25 cellular contexts compared by ENCODE assay signal in the genomic region with DNA sequence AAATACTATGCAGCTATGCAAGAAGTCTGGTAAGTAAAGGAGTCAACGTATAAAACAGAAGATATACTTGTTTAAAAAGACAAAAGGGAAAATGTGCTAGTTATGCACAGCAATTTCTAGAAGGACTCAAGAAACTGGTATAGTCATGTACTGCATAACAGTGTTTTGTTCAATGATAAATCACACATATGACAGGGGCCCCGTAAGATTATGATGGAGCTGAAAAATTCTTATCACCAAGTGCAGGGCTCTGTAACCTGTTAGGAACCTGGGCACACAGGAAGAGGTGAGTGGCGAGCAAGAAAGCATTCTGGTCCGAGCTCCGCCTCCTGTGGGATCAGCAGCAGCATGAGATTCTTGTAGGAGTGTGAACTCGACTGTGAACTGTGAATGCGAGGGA. TPM values are rescaled to one million over a fixed set of nuclear protein-coding genes. Genes with fewer than 3 reads are reported as not detected.
A peak's percentile ranks its signal among the peaks of the same experiment; 100 is the strongest.
DNase-seq lines count a peak whose midpoint lies in the region; ATAC-seq, FAIRE-seq and TF ChIP-seq lines count a peak whose summit lies in the region.
"Had no signal": no experiment of that assay in that cellular context is flagged by ENCODE, and none has a peak within 500 bp of the region (broad histone marks: within the 10 kb centered on the region; RNA-seq: fewer than 3 reads in every experiment).

No MANE protein-coding gene starts in this region.

- H3K4me1 ChIP-seq in K562 (replicated peaks in 1 of 2; ENCODE audit: control insufficient read depth in 2 of 2, insufficient read depth in 2 of 2, low read length in 2 of 2), result peaks cover 0 to 17% of the 10 kb centered on the region in 2 experiments; a peak in 3 of 5 replicates
- H3K4me1 ChIP-seq in esophagus muscularis mucosa, result peaks cover 8 to 17% (median 13%) of the 10 kb centered on the region in 4 donors
- H3K4me1 ChIP-seq: BLaER1 had no signal

- no peaks in the 10 kb centered on the region for H3K27me3 ChIP-seq in K562 (ENCODE audit: control insufficient read depth in 2 of 2, insufficient read depth in 2 of 2, low read length in 2 of 2)
- H3K27me3 ChIP-seq in esophagus muscularis mucosa, result no peaks in the 10 kb centered on the region
- H3K27me3 ChIP-seq: BLaER1 had no signal

- H3K9me3 ChIP-seq in K562 (replicated peaks; ENCODE audit: control insufficient read depth, insufficient read depth, low read depth, low read length), result no peaks in the 10 kb centered on the region
- H3K9me3 ChIP-seq in esophagus muscularis mucosa, result no peaks in the 10 kb centered on the region
- H3K9me3 ChIP-seq: BLaER1, HAP-1 had no signal

- no peaks in the 10 kb centered on the region; the same call in 1 of the 2 replicates for H4K20me1 ChIP-seq in K562 (replicated peaks; ENCODE audit: control insufficient read depth, insufficient read depth, low read length)

- TF ChIP-seq CTCF in K562 (IDR thresholded peaks at IDR 0.05 in 2 of 3, conservative IDR thresholded peaks at IDR 0.05 in 1 of 3; ENCODE audit: insufficient read depth in 2 of 3, low read depth in 1 of 3, low read length in 3 of 3), result no peak
- TF ChIP-seq CTCF in esophagus muscularis mucosa (IDR thresholded peaks at IDR 0.05), result no peak

- no peak overlapping the region for H3K27ac ChIP-seq in K562 (ENCODE audit: extremely low read depth, low read depth, low read length)
- H3K27ac ChIP-seq in esophagus muscularis mucosa (replicated peaks in 1 of 4), result no peak overlapping the region
- H3K27ac ChIP-seq: 22Rv1, BLaER1, C4-2B had no signal

- H3K27ac Mint-ChIP-seq in activated T-cell treated with anti-CD3 and anti-CD28 coated beads, Interleukin-2, amount 50 U/mL, for 24 hours, result peak overlapping the region; percentile 40
- H3K27ac Mint-ChIP-seq in activated naive CD4-positive, alpha-beta T cell treated with anti-CD3 and anti-CD28 coated beads, Interleukin-2, amount 50 U/mL, for 24 hours, result peak overlapping the region; percentile 25
- H3K27ac Mint-ChIP-seq in stimulated activated effector memory CD8-positive, alpha-beta T cell treated with anti-CD3 and anti-CD28 coated beads, Interleukin-12 subunit alpha, Interleukin-12 subunit beta, amount 100 ng/mL, for 72 hours, result peak overlapping the region; percentile 14
- H3K27ac Mint-ChIP-seq: B cell; CD8-positive, alpha-beta T cell; HFFc6 had no signal

- no peak for FAIRE-seq in K562 (lab: Jason Lieb, UNC)
- FAIRE-seq: D721Med, GM12878, GM18507, H54 had no signal

- TF ChIP-seq POLR2A in K562 (conservative IDR thresholded peaks at IDR 0.05) (no peak), esophagus muscularis mucosa (IDR thresholded peaks at IDR 0.05; ENCODE audit: low read depth) (no peak)

- no peak overlapping the region for H3K4me2 ChIP-seq in K562 (ENCODE audit: insufficient read depth, low read length)
- H3K4me2 ChIP-seq: BLaER1 had no signal

- TF ChIP-seq EP300 in K562 (IDR thresholded peaks at IDR 0.05; ENCODE audit: low read length) (no peak), esophagus muscularis mucosa (IDR thresholded peaks at IDR 0.05) (no peak)

- 0 out of 3 replicates have a peak, but pooled peaks cover 2% of the 10 kb centered on the region for H3K79me2 ChIP-seq in K562 (ENCODE audit: control insufficient read depth, insufficient read depth, low read length)

- no peak overlapping the region for H3K4me3 Mint-ChIP-seq in activated T-cell treated with anti-CD3 and anti-CD28 coated beads, Interleukin-2, amount 50 U/mL, for 24 hours
- H3K4me3 Mint-ChIP-seq in activated naive CD4-positive, alpha-beta T cell treated with anti-CD3 and anti-CD28 coated beads, Interleukin-2, amount 50 U/mL, for 24 hours, result no peak overlapping the region
- no peak overlapping the region for H3K4me3 Mint-ChIP-seq in stimulated activated effector memory CD8-positive, alpha-beta T cell treated with anti-CD3 and anti-CD28 coated beads, Interleukin-12 subunit alpha, Interleukin-12 subunit beta, amount 100 ng/mL, for 72 hours
- H3K4me3 Mint-ChIP-seq: B cell; CD4-positive, CD25-positive, alpha-beta regulatory T cell; CD8-positive, alpha-beta T cell; HFFc6 had no signal

- whole genome bisulfite sequencing in K562 (ENCODE audit: insufficient coverage, low coverage, missing lambda C conversion rate), result 64% methylated on average over 7 of the region's 7 CpGs
- WGBS in esophagus muscularis mucosa, result 81% methylated on average over 7 of the region's 7 CpGs

- no peaks in the 10 kb centered on the region for H3K27me3 Mint-ChIP-seq in activated T-cell treated with anti-CD3 and anti-CD28 coated beads, Interleukin-2, amount 50 U/mL, for 24 hours
- H3K27me3 Mint-ChIP-seq in activated naive CD4-positive, alpha-beta T cell treated with anti-CD3 and anti-CD28 coated beads, Interleukin-2, amount 50 U/mL, for 24 hours, result no peaks in the 10 kb centered on the region
- H3K27me3 Mint-ChIP-seq: B cell; CD4-positive, CD25-positive, alpha-beta regulatory T cell had no signal

- intact Hi-C loops in K562 (cut with micrococcal nuclease), result no loop called here
- intact Hi-C loops in esophagus muscularis mucosa (cut with DNase I), result no loop called here

- H2AFZ ChIP-seq in K562 (ENCODE audit: low read depth, low read length), result no peak overlapping the region

- H3K36me3 Mint-ChIP-seq in activated T-cell treated with anti-CD3 and anti-CD28 coated beads, Interleukin-2, amount 50 U/mL, for 24 hours (ENCODE audit: low read depth), result peaks cover 97% of the 10 kb centered on the region
- peaks cover 24% of the 10 kb centered on the region for H3K36me3 Mint-ChIP-seq in activated naive CD4-positive, alpha-beta T cell treated with anti-CD3 and anti-CD28 coated beads, Interleukin-2, amount 50 U/mL, for 24 hours
- H3K36me3 Mint-ChIP-seq in stimulated activated effector memory CD8-positive, alpha-beta T cell treated with anti-CD3 and anti-CD28 coated beads, Interleukin-12 subunit alpha, Interleukin-12 subunit beta, amount 100 ng/mL, for 72 hours, result peaks cover 100% of the 10 kb centered on the region

- no peak for DNase-seq in activated T-cell treated with anti-CD3 and anti-CD28 coated beads, Interleukin-2, amount 50 U/mL, for 24 hours
- DNase-seq in activated T-cell treated with anti-CD3 and anti-CD28 coated beads, Interleukin-2, amount 50 U/mL, for 1 hour, result no peak
- no peak for DNase-seq in activated naive CD4-positive, alpha-beta T cell treated with anti-CD3 and anti-CD28 coated beads, Interleukin-2, amount 50 U/mL, for 16 hours
- DNase-seq in K562 (ENCODE audit: extremely low read depth in 1 of 4, low spot score in 3 of 4) (no peak), esophagus muscularis mucosa (ENCODE audit: extremely low spot score) (no peak)
- no peak for DNase-seq in stimulated activated effector memory CD8-positive, alpha-beta T cell treated with anti-CD3 and anti-CD28 coated beads, Interleukin-12 subunit alpha, Interleukin-12 subunit beta, amount 100 ng/mL, for 72 hours (ENCODE audit: low spot score in 2 of 2)
- DNase-seq: CD4-positive, CD25-positive, alpha-beta regulatory T cell; CD8-positive, alpha-beta T cell; DMS 273 treated with DMSO at 0.1 percent for 48 hours; DMS79; EL; GDM1; GOT3; HFFc6 had no signal

- CTCF ChIA-PET in K562 (lab: Yijun Ruan, JAX; ENCODE audit: low intra/inter-chr PET ratio), result no interaction called here

- H3K4me3 ChIP-seq in K562 (no peak overlapping the region), esophagus muscularis mucosa (no peak overlapping the region)
- H3K4me3 ChIP-seq: BLaER1, GM12878, HAP-1 had no signal

- peaks cover 27% of the 10 kb centered on the region for H3K4me1 Mint-ChIP-seq in activated T-cell treated with anti-CD3 and anti-CD28 coated beads, Interleukin-2, amount 50 U/mL, for 24 hours (ENCODE audit: low read depth)
- peaks cover 29% of the 10 kb centered on the region for H3K4me1 Mint-ChIP-seq in activated naive CD4-positive, alpha-beta T cell treated with anti-CD3 and anti-CD28 coated beads, Interleukin-2, amount 50 U/mL, for 24 hours
- peaks cover 34% of the 10 kb centered on the region for H3K4me1 Mint-ChIP-seq in stimulated activated effector memory CD8-positive, alpha-beta T cell treated with anti-CD3 and anti-CD28 coated beads, Interleukin-12 subunit alpha, Interleukin-12 subunit beta, amount 100 ng/mL, for 72 hours

- ATAC-seq in K562, result no peak; the same call in 2 of the 3 replicates
- no peak for ATAC-seq in stimulated activated effector memory CD8-positive, alpha-beta T cell treated with anti-CD3 and anti-CD28 coated beads, Interleukin-12 subunit alpha, Interleukin-12 subunit beta, amount 100 ng/mL, for 72 hours
- no peak for ATAC-seq in HG03139 (IDR thresholded peaks at IDR 0.05; ENCODE audit: unreplicated experiment)
- ATAC-seq: CD8-positive, alpha-beta T cell; GM12878 had no signal

- H3K9me1 ChIP-seq in K562 (ENCODE audit: control insufficient read depth, insufficient read depth, low read length), result no peaks in the 10 kb centered on the region

- no peak overlapping the region for H3K9ac ChIP-seq in K562 (ENCODE audit: insufficient read depth in 1 of 2, low read depth in 2 of 2, low read length in 2 of 2)
- H3K9ac ChIP-seq: BLaER1 had no signal

- no peaks in the 10 kb centered on the region for H3K9me3 Mint-ChIP-seq in activated T-cell treated with anti-CD3 and anti-CD28 coated beads, Interleukin-2, amount 50 U/mL, for 24 hours
- no peaks in the 10 kb centered on the region for H3K9me3 Mint-ChIP-seq in activated naive CD4-positive, alpha-beta T cell treated with anti-CD3 and anti-CD28 coated beads, Interleukin-2, amount 50 U/mL, for 24 hours
- no peaks in the 10 kb centered on the region for H3K9me3 Mint-ChIP-seq in stimulated activated effector memory CD8-positive, alpha-beta T cell treated with anti-CD3 and anti-CD28 coated beads, Interleukin-12 subunit alpha, Interleukin-12 subunit beta, amount 100 ng/mL, for 72 hours
- H3K9me3 Mint-ChIP-seq: CD4-positive, CD25-positive, alpha-beta regulatory T cell; CD8-positive, alpha-beta T cell; HFFc6 had no signal

- H3K36me3 ChIP-seq in K562 (ENCODE audit: control insufficient read depth, insufficient read depth, low read length) (peaks cover 94% of the 10 kb centered on the region), esophagus muscularis mucosa (peaks cover 79 to 100% (median 93%) of the 10 kb centered on the region in 4 donors)

- in situ Hi-C loops in K562 (cut with MboI), result no loop called here

- BruUV-seq in K562 (replicated peaks; lab: Mats Ljungman, UMichigan), result no TSS peak

- no peak for TF ChIP-seq RAD21 in K562 (CRISPR knock-in tag; conservative IDR thresholded peaks at IDR 0.05 in 1 of 2, IDR thresholded peaks at IDR 0.05 in 1 of 2)

- POLR2A ChIA-PET in K562 (lab: Yijun Ruan, JAX), result interaction anchor here (1.1 to 2.7 kb wide), 4 partner anchors 10 to 19 kb away, joined by 3 to 9 read pairs (median 5); no protein-coding TSS in a partner anchor

RNA-seq across cellular contexts. Expression of a gene that starts 13.2 kb away (rescaled TPM):
- 167 and 223 TPM in 2 replicates for total RNA-seq in K562 (2011; cell fraction: chromatin; rRNA removed; ENCODE audit: low replicate concordance)
- 128 and 132 TPM in 2 replicates for total RNA-seq in K562 (2011; cell fraction: nucleolus; rRNA removed)
- total RNA-seq in K562 (2011; cell fraction: nucleoplasm; rRNA removed), result 127 and 128 TPM in 2 replicates
- 48.0 and 53.6 TPM in 2 replicates for total RNA-seq in K562 (2014; rRNA removed)
- total RNA-seq in K562 (2014; rRNA removed; fragmentation: Illumina TruSeq; extraction: Trizol), result 60.2 and 63.6 TPM in 2 replicates
- total RNA-seq in K562 (2015; rRNA removed; fragmentation: Illumina TruSeq; extraction: Trizol), result 66.2 and 68.0 TPM in 2 replicates
- total RNA-seq in K562 (2021), result 94.2 and 96.9 TPM in 2 replicates
- polyA plus RNA-seq in K562 (2011; rRNA removed), result 117 and 123 TPM in 2 replicates
- polyA plus RNA-seq in K562 (2011; cell fraction: cytosol; rRNA removed), result 62.0 and 83.9 TPM in 2 replicates
- 176 and 229 TPM in 2 replicates for polyA plus RNA-seq in K562 (2011; cell fraction: nucleus; rRNA removed)
- polyA plus RNA-seq in K562 (2012), result 45.6 and 52.9 TPM in 2 replicates
- 67.0 and 75.9 TPM in 2 replicates for polyA plus RNA-seq in K562 (2014; fragmentation: Illumina TruSeq; extraction: Trizol)
- 10 to 100 TPM; 30.1 to 41.2 TPM for polyA plus RNA-seq in K562 (2014; fragmentation: Nextera tagmentation; extraction: Ambion mirVana)
- polyA plus RNA-seq in K562 (2014; rRNA removed), result 46.3 and 51.3 TPM in 2 replicates
- 157 and 202 TPM in 2 replicates for polyA minus RNA-seq in K562 (2011; rRNA and poly(A)+ RNA removed)
- 61.0 and 68.0 TPM in 2 replicates for polyA minus RNA-seq in K562 (2011; cell fraction: cytosol; rRNA and poly(A)+ RNA removed)
- polyA minus RNA-seq in K562 (2011; cell fraction: nucleus; rRNA and poly(A)+ RNA removed), result 58.7 and 108 TPM in 2 replicates
- total RNA-seq in esophagus muscularis mucosa, result 10 to 100 TPM; 80.2 to 96.3 (median 87.1) TPM

RNA-seq across cellular contexts. Expression of a gene that starts 27.2 kb away (rescaled TPM):
- total RNA-seq in K562 (2011; cell fraction: chromatin; rRNA removed; ENCODE audit: low replicate concordance), result not detected in 2 replicates
- not detected in 2 replicates for total RNA-seq in K562 (2011; cell fraction: nucleolus; rRNA removed)
- total RNA-seq in K562 (2011; cell fraction: nucleoplasm; rRNA removed), result not detected in 2 replicates
- total RNA-seq in K562 (2014; rRNA removed) (not detected in 2 replicates), K562 (2014; rRNA removed; fragmentation: Illumina TruSeq; extraction: Trizol) (not detected in 2 replicates), K562 (2015; rRNA removed; fragmentation: Illumina TruSeq; extraction: Trizol) (not detected in 2 replicates), K562 (2021) (not detected in 2 replicates), esophagus muscularis mucosa (under 1 TPM; under 0.01 to 0.65 (median 0.19) TPM)
- polyA plus RNA-seq in K562 (2011; rRNA removed) (not detected in 2 replicates), K562 (2014; fragmentation: Illumina TruSeq; extraction: Trizol) (not detected in 2 replicates), K562 (2014; fragmentation: Nextera tagmentation; extraction: Ambion mirVana) (under 1 TPM in 1 of 2 experiments, not detected in 1; 0.01 TPM), K562 (2014; rRNA removed) (not detected in 2 replicates)
- polyA plus RNA-seq in K562 (2011; cell fraction: cytosol; rRNA removed), result not detected in 2 replicates
- polyA plus RNA-seq in K562 (2011; cell fraction: nucleus; rRNA removed), result not detected in 2 replicates
- 0.03 and 0.07 TPM in 2 replicates for polyA plus RNA-seq in K562 (2012)
- not detected in 2 replicates for polyA minus RNA-seq in K562 (2011; rRNA and poly(A)+ RNA removed)
- not detected in 2 replicates for polyA minus RNA-seq in K562 (2011; cell fraction: cytosol; rRNA and poly(A)+ RNA removed)
- 0.11 TPM in 1 of 2 replicates, not detected in the other for polyA minus RNA-seq in K562 (2011; cell fraction: nucleus; rRNA and poly(A)+ RNA removed)
- total RNA-seq: B cell; CD4-positive, CD25-positive, alpha-beta regulatory T cell; CD8-positive, alpha-beta T cell had no signal
- polyA plus RNA-seq: CD4-positive, CD25-positive, alpha-beta regulatory T cell had no signal

RNA-seq across cellular contexts. Expression of a gene that starts 36.3 kb away (rescaled TPM):
- 32.4 and 54.0 TPM in 2 replicates for total RNA-seq in K562 (2011; cell fraction: chromatin; rRNA removed; ENCODE audit: low replicate concordance)
- 26.2 and 28.7 TPM in 2 replicates for total RNA-seq in K562 (2011; cell fraction: nucleolus; rRNA removed)
- 24.3 and 36.3 TPM in 2 replicates for total RNA-seq in K562 (2011; cell fraction: nucleoplasm; rRNA removed)
- total RNA-seq in K562 (2014; rRNA removed) (21.6 and 25.2 TPM in 2 replicates), K562 (2014; rRNA removed; fragmentation: Illumina TruSeq; extraction: Trizol) (28.5 and 32.1 TPM in 2 replicates), K562 (2015; rRNA removed; fragmentation: Illumina TruSeq; extraction: Trizol) (31.6 and 33.2 TPM in 2 replicates), K562 (2021) (58.8 and 62.4 TPM in 2 replicates), esophagus muscularis mucosa (10 to 100 TPM; 23.7 to 41.3 (median 31.3) TPM)
- polyA plus RNA-seq in K562 (2011; rRNA removed) (14.2 and 17.7 TPM in 2 replicates), K562 (2014; fragmentation: Illumina TruSeq; extraction: Trizol) (39.0 and 48.3 TPM in 2 replicates), K562 (2014; fragmentation: Nextera tagmentation; extraction: Ambion mirVana) (10 to 100 TPM in 1 of 2 experiments, 1 to 10 TPM in 1; 8.0 to 10.6 TPM), K562 (2014; rRNA removed) (17.9 and 27.6 TPM in 2 replicates)
- polyA plus RNA-seq in K562 (2011; cell fraction: cytosol; rRNA removed), result 5.4 and 7.9 TPM in 2 replicates
- polyA plus RNA-seq in K562 (2011; cell fraction: nucleus; rRNA removed), result 33.8 and 37.6 TPM in 2 replicates
- 43.5 and 51.3 TPM in 2 replicates for polyA plus RNA-seq in K562 (2012)
- 8.3 and 8.9 TPM in 2 replicates for polyA minus RNA-seq in K562 (2011; rRNA and poly(A)+ RNA removed)
- 12.8 and 15.7 TPM in 2 replicates for polyA minus RNA-seq in K562 (2011; cell fraction: cytosol; rRNA and poly(A)+ RNA removed)
- polyA minus RNA-seq in K562 (2011; cell fraction: nucleus; rRNA and poly(A)+ RNA removed), result 12.1 and 22.4 TPM in 2 replicates
